Comparison of ENCODE assay signal across 8 cellular contexts in genomic region chr2:130145006-130145414, GRCh38. TPM values are rescaled to one million over a fixed set of nuclear protein-coding genes. Genes with fewer than 3 reads are reported as not detected.
DNase-seq lines count a peak whose midpoint lies in the region; ATAC-seq and TF ChIP-seq lines count a peak whose summit lies in the region.
"Not testable (repeated sequence)": the region's sequence is repeated elsewhere in the genome, so short reads cannot be mapped to it uniquely, and the experiment has no call there.

TSS of gene CCDC74B (minus strand) at chr2:130145112. CDS start at chr2:130144996, 116 bp downstream.

- intact Hi-C loops in heart left ventricle (cut with DNase I); psoas muscle (cut with DNase I); transverse colon (cut with DNase I; ENCODE audit: low total_unique reads): not testable (repeated sequence)

- H3K9me3 ChIP-seq in heart left ventricle, psoas muscle, transverse colon: not testable (repeated sequence)

- WGBS in heart left ventricle, 4 donors, result 7 to 23% (median 15%) methylated on average over 10 to 30 of the region's 30 CpGs
- 5% methylated on average over 28 to 29 of the region's 30 CpGs for WGBS in psoas muscle, 3 donors
- WGBS in transverse colon (ENCODE audit: low coverage in 1 of 2), 2 donors, result 8% methylated on average over 16 of the region's 30 CpGs; no CpG with 5 or more reads in 1 of the 2 donors

- not testable (repeated sequence) for H3K27me3 Mint-ChIP-seq in activated naive CD8-positive, alpha-beta T cell treated with anti-CD3 and anti-CD28 coated beads for 36 hours

- not testable (repeated sequence) for H3K4me1 Mint-ChIP-seq in activated naive CD8-positive, alpha-beta T cell treated with anti-CD3 and anti-CD28 coated beads for 36 hours

- not testable (repeated sequence) for H3K36me3 Mint-ChIP-seq in activated naive CD8-positive, alpha-beta T cell treated with anti-CD3 and anti-CD28 coated beads for 36 hours

- in situ Hi-C loops in transverse colon (cut with MboI; ENCODE audit: low pct_ligation_motif_present in 1 of 4, low pct_unique_long_range_greater_than_20kb in 1 of 4, low sequenced_read_pairs in 3 of 4), result not testable (repeated sequence)

- not testable (repeated sequence) for TF ChIP-seq EP300 in transverse colon (IDR thresholded peaks at IDR 0.05; ENCODE audit: low read depth)

- H3K36me3 ChIP-seq in heart left ventricle; psoas muscle (ENCODE audit: insufficient read depth in 1 of 2, low read depth in 1 of 2); transverse colon: not testable (repeated sequence)

- ATAC-seq in GM18499 (IDR thresholded peaks at IDR 0.05; ENCODE audit: insufficient read depth, unreplicated experiment) (peak; percentile 58), HG02642 (IDR thresholded peaks at IDR 0.05; ENCODE audit: poor library complexity, unreplicated experiment) (peak; percentile 94), heart left ventricle (peak; percentile 18 to 88 (median 56)), psoas muscle (peak; percentile 47 to 81 (median 76))

- H3K4me1 ChIP-seq in heart left ventricle (peaks cover 0 to 11% (median 0%) of the 10 kb centered on the region in 12 donors), transverse colon (peaks cover 0 to 11% (median 3%) of the 10 kb centered on the region in 4 donors)
- not testable (repeated sequence) for H3K4me1 ChIP-seq in psoas muscle

- H3K27ac Mint-ChIP-seq in activated naive CD8-positive, alpha-beta T cell treated with anti-CD3 and anti-CD28 coated beads for 36 hours, result not testable (repeated sequence)

- peak; percentile 48 for DNase-seq in NCI-H1092 treated with DMSO at 0.1 percent for 48 hours (lab: John Stamatoyannopoulos, UW)
- peak in 4 of 5 donors; percentile 35 to 63 (median 46) for DNase-seq in T-helper 1 cell
- DNase-seq in activated naive CD8-positive, alpha-beta T cell treated with anti-CD3 and anti-CD28 coated beads for 36 hours, result peak; percentile 77
- peak in 2 of 5 donors; percentile 53 to 70 for DNase-seq in heart left ventricle
- peak; percentile 62 to 67 for DNase-seq in psoas muscle
- peak; percentile 50 for DNase-seq in transverse colon

- not testable (repeated sequence) for H3K9me3 Mint-ChIP-seq in activated naive CD8-positive, alpha-beta T cell treated with anti-CD3 and anti-CD28 coated beads for 36 hours

- peak within 1 kb of the TSS; percentile 10 to 52 (median 44) for H3K4me3 ChIP-seq in heart left ventricle
- H3K4me3 ChIP-seq in psoas muscle, result peak within 1 kb of the TSS; percentile 57
- peak within 1 kb of the TSS in 3 of 4 donors; percentile 19 to 48 (median 30) for H3K4me3 ChIP-seq in transverse colon

- H3K27me3 ChIP-seq in heart left ventricle, result peaks cover 0 to 15% (median 0%) of the 10 kb centered on the region in 9 donors
- H3K27me3 ChIP-seq in psoas muscle (ENCODE audit: insufficient read depth in 3 of 3, low read length in 2 of 3), result peaks cover 0 to 13% (median 4%) of the 10 kb centered on the region in 3 donors
- peaks cover 30% of the 10 kb centered on the region for H3K27me3 ChIP-seq in transverse colon

- peak within 1 kb of the TSS; percentile 77 for H3K4me3 Mint-ChIP-seq in activated naive CD8-positive, alpha-beta T cell treated with anti-CD3 and anti-CD28 coated beads for 36 hours

- H3K27ac ChIP-seq in heart left ventricle, psoas muscle, transverse colon: not testable (repeated sequence)

- TF ChIP-seq POLR2A in heart left ventricle (IDR thresholded peaks at IDR 0.05); transverse colon (IDR thresholded peaks at IDR 0.05): not testable (repeated sequence)

- not testable (repeated sequence) for TF ChIP-seq CTCF in heart left ventricle (IDR thresholded peaks at IDR 0.05); psoas muscle (IDR thresholded peaks at IDR 0.05); transverse colon (IDR thresholded peaks at IDR 0.05)

RNA-seq across cellular contexts. Expression of gene CCDC74B, which starts in this region (rescaled TPM):
- 1 to 10 TPM in 1 of 2 experiments, under 1 TPM in 1; 0.72 to 1.4 TPM for total RNA-seq in activated naive CD8-positive, alpha-beta T cell treated with anti-CD3 and anti-CD28 coated beads for 36 hours
- total RNA-seq in heart left ventricle (1 to 10 TPM in 1 of 9 donors, under 1 TPM in 7, not detected in 1; 0.14 to 2.3 (median 0.48) TPM), psoas muscle (not detected), transverse colon (1 to 10 TPM in 2 of 4 donors, under 1 TPM in 1, not detected in 1; 0.55 to 1.8 (median 1.4) TPM)
- polyA plus RNA-seq in heart left ventricle (under 1 TPM; 0.50 to 0.55 TPM), psoas muscle (under 1 TPM; 0.12 to 0.37 (median 0.21) TPM)

Comparison
In these comparisons a context has a peak if more than half of its experiments do, and no peak if none do; other contexts are left out.
1. Peak in DNase-seq, ATAC-seq and H3K4me3 ChIP-seq in psoas muscle; RNA of the gene not detected or under 1 TPM.